In the genomic region with DNA sequence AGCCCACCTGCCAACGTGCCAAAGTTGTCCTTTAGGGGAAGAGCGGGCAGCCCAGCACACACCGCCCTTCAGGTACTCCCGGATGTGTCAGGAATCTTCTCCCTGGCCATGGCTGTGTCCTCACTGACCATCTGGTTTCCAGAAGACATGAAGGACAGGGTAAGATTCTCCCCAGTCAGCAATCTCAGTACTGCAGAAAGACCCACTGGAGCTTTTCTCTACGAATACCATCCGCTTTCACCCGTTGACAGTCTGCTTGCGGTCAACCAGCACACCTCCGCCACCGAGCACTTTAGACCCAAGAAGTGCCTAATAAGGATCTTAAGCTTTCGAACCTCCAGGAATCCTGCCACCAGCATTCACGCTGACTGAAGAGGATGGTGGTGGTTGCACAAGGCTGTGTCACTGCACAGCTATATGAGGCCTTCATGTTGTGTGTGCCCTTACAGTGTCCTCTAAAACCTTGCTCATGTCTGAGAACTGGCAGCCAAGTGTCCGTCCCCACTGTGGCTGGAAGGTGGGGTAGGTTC, we compare ENCODE assay signal across 1 cellular context.
TF ChIP-seq lines count a peak whose summit lies in the region.

No MANE protein-coding gene starts in this region.

TF ChIP-seq in GM12878, 131 proteins besides CTCF, POLR2A, EP300 and RAD21:
- TF ChIP-seq MEF2B (IDR thresholded peaks at IDR 0.05; ENCODE audit: partially characterized antibody, poor library complexity, severe bottlenecking) = no peak
- TF ChIP-seq ZNF622 (IDR thresholded peaks at IDR 0.05) = no peak
- TF ChIP-seq ZNF274 (IDR thresholded peaks at IDR 0.05; ENCODE audit: insufficient read depth, insufficient read length) = no peak
- TF ChIP-seq SMAD5 (IDR thresholded peaks at IDR 0.05; ENCODE audit: low read depth) = no peak
- no peak for TF ChIP-seq BHLHE40 (IDR thresholded peaks at IDR 0.05; ENCODE audit: borderline replicate concordance in 1 of 2, low read depth in 2 of 2, low read length in 1 of 2)
- TF ChIP-seq, protein P1, sequence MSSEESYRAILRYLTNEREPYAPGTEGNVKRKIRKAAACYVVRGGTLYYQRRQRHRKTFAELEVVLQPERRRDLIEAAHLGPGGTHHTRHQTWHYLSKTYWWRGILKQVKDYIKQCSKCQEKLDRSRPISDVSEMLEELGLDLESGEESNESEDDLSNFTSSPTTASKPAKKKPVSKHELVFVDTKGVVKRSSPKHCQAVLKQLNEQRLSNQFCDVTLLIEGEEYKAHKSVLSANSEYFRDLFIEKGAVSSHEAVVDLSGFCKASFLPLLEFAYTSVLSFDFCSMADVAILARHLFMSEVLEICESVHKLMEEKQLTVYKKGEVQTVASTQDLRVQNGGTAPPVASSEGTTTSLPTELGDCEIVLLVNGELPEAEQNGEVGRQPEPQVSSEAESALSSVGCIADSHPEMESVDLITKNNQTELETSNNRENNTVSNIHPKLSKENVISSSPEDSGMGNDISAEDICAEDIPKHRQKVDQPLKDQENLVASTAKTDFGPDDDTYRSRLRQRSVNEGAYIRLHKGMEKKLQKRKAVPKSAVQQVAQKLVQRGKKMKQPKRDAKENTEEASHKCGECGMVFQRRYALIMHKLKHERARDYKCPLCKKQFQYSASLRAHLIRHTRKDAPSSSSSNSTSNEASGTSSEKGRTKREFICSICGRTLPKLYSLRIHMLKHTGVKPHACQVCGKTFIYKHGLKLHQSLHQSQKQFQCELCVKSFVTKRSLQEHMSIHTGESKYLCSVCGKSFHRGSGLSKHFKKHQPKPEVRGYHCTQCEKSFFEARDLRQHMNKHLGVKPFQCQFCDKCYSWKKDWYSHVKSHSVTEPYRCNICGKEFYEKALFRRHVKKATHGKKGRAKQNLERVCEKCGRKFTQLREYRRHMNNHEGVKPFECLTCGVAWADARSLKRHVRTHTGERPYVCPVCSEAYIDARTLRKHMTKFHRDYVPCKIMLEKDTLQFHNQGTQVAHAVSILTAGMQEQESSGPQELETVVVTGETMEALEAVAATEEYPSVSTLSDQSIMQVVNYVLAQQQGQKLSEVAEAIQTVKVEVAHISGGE (CRISPR knock-in tag; IDR thresholded peaks at IDR 0.05) = no peak
- TF ChIP-seq, protein P2, sequence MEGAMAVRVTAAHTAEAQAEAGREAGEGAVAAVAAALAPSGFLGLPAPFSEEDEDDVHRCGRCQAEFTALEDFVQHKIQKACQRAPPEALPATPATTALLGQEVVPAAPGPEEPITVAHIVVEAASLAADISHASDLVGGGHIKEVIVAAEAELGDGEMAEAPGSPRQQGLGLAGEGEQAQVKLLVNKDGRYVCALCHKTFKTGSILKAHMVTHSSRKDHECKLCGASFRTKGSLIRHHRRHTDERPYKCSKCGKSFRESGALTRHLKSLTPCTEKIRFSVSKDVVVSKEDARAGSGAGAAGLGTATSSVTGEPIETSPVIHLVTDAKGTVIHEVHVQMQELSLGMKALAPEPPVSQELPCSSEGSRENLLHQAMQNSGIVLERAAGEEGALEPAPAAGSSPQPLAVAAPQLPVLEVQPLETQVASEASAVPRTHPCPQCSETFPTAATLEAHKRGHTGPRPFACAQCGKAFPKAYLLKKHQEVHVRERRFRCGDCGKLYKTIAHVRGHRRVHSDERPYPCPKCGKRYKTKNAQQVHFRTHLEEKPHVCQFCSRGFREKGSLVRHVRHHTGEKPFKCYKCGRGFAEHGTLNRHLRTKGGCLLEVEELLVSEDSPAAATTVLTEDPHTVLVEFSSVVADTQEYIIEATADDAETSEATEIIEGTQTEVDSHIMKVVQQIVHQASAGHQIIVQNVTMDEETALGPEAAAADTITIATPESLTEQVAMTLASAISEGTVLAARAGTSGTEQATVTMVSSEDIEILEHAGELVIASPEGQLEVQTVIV (IDR thresholded peaks at IDR 0.05; ENCODE audit: borderline replicate concordance, partially characterized antibody) = no peak
- TF ChIP-seq, protein P3, sequence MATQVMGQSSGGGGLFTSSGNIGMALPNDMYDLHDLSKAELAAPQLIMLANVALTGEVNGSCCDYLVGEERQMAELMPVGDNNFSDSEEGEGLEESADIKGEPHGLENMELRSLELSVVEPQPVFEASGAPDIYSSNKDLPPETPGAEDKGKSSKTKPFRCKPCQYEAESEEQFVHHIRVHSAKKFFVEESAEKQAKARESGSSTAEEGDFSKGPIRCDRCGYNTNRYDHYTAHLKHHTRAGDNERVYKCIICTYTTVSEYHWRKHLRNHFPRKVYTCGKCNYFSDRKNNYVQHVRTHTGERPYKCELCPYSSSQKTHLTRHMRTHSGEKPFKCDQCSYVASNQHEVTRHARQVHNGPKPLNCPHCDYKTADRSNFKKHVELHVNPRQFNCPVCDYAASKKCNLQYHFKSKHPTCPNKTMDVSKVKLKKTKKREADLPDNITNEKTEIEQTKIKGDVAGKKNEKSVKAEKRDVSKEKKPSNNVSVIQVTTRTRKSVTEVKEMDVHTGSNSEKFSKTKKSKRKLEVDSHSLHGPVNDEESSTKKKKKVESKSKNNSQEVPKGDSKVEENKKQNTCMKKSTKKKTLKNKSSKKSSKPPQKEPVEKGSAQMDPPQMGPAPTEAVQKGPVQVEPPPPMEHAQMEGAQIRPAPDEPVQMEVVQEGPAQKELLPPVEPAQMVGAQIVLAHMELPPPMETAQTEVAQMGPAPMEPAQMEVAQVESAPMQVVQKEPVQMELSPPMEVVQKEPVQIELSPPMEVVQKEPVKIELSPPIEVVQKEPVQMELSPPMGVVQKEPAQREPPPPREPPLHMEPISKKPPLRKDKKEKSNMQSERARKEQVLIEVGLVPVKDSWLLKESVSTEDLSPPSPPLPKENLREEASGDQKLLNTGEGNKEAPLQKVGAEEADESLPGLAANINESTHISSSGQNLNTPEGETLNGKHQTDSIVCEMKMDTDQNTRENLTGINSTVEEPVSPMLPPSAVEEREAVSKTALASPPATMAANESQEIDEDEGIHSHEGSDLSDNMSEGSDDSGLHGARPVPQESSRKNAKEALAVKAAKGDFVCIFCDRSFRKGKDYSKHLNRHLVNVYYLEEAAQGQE (IDR thresholded peaks at IDR 0.05; ENCODE audit: low read depth, low read length) = no peak
- no peak for TF ChIP-seq NFYA (IDR thresholded peaks at IDR 0.05; ENCODE audit: borderline replicate concordance, low read depth, low read length)
- TF ChIP-seq RCOR1 (conservative IDR thresholded peaks at IDR 0.05; ENCODE audit: low read depth, low read length) = no peak
- TF ChIP-seq KDM1A (IDR thresholded peaks at IDR 0.05; ENCODE audit: borderline replicate concordance) = no peak
- no peak for TF ChIP-seq RELA (IDR thresholded peaks at IDR 0.05; ENCODE audit: borderline replicate concordance, partially characterized antibody)
- no peak for TF ChIP-seq SPI1 (IDR thresholded peaks at IDR 0.05; ENCODE audit: borderline replicate concordance, insufficient read depth, low read depth, low read length)
- no peak for TF ChIP-seq BCL11A (IDR thresholded peaks at IDR 0.05; ENCODE audit: low read depth, low read length)
- TF ChIP-seq CEBPB (IDR thresholded peaks at IDR 0.05; ENCODE audit: borderline replicate concordance in 1 of 2, low read depth in 2 of 2, low read length in 2 of 2) = no peak
